ENCODE assay signal across 24 cellular contexts in the genomic region with DNA sequence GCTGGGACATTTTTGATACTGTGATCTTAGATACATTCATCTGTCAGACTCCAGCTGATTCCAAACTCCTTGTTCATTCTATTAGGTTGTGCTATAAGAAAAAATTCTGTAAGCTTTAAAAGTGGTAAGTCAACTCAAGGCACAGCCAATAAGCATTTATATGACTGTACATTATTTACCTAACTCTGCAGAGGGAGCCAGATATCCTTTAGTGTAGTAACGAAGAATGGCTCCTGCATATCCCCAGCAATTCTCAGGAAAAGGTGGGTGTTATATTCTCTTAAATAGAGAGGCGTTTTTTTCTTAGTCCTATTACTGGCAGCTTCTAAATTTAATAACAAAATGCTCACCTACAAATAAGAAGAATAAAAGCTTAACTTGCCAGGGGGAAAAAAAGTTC.
"Had no signal": no experiment of that assay in that cellular context is flagged by ENCODE, and none has a peak within 500 bp of the region (broad histone marks: within the 10 kb centered on the region; RNA-seq: fewer than 3 reads in every experiment).

No MANE protein-coding gene starts in this region.

- ATAC-seq: activated CD8-positive, alpha-beta T cell treated with anti-CD3 and anti-CD28 coated beads, Interleukin-2, amount 10 ng/mL, durations not matched to agents 7 days and 5 days; Panc1; SK-N-SH treated with all-trans-retinoic acid at 6 μM for 48 hours; WTC11 had no signal

- DNase-seq: activated CD4-positive, alpha-beta T cell treated with anti-CD3 and anti-CD28 coated beads for 48 hours; activated CD4-positive, alpha-beta T cell treated with anti-CD3 and anti-CD28 coated beads, Interleukin-2, amount 50 U/mL, for 4 hours; activated CD4-positive, CD25-positive, alpha-beta regulatory T cell treated with anti-CD3 and anti-CD28 coated beads, Interleukin-2, amount 50 U/mL, for 72 hours; activated CD8-positive, alpha-beta memory T cell treated with anti-CD3 and anti-CD28 coated beads, Interleukin-2, amount 50 U/mL, for 48 hours; activated CD8-positive, alpha-beta T cell treated with anti-CD3 and anti-CD28 coated beads, Interleukin-2, amount 10 ng/mL, durations not matched to agents 7 days and 5 days; activated naive CD4-positive, alpha-beta T cell treated with anti-CD3 and anti-CD28 coated beads, Interleukin-2, amount 50 U/mL, for 16 hours; activated naive CD8-positive, alpha-beta T cell treated with anti-CD3 and anti-CD28 coated beads, Interleukin-2, amount 10 ng/mL, durations not matched to agents 7 days and 5 days; activated T-cell treated with anti-CD3 and anti-CD28 coated beads, Interleukin-2, amount 50 U/mL, for 1 hour; adrenal gland; anterior cingulate cortex; cerebellar nuclear complex; NCI-H1048; NCI-H1417; NCI-H1930; NCI-H2171; NCI-H2227 treated with DMSO at 0.1 percent for 48 hours; NCI-H446 treated with DMSO at 0.1 percent for 48 hours; NCI-H774; OCI-M1; Right ventricle myocardium superior; SW 1271 had no signal
